ENCODE assay signal across 1 cellular context in genomic region chr7:49023345-49024330, GRCh38.
A peak's percentile ranks its signal among the peaks of the same experiment; 100 is the strongest.
TF ChIP-seq lines count a peak whose summit lies in the region.

No MANE protein-coding gene starts in this region.

TF ChIP-seq in WTC11, 78 proteins besides CTCF, POLR2A, EP300 and RAD21 (continued from another document):
- TF ChIP-seq ZBTB43 (CRISPR knock-in tag; IDR thresholded peaks at IDR 0.05) (no peak), ZNF396 (CRISPR knock-in tag; IDR thresholded peaks at IDR 0.05; ENCODE audit: borderline replicate concordance) (no peak), NFYB (CRISPR knock-in tag; conservative IDR thresholded peaks at IDR 0.05; ENCODE audit: low read depth) (no peak), NFE2L1 (CRISPR knock-in tag; IDR thresholded peaks at IDR 0.05) (no peak), SP1 (CRISPR knock-in tag; conservative IDR thresholded peaks at IDR 0.05) (no peak), CREB1 (CRISPR knock-in tag; IDR thresholded peaks at IDR 0.05) (no peak), ATF1 (CRISPR knock-in tag; IDR thresholded peaks at IDR 0.05) (no peak), MLX (CRISPR knock-in tag; IDR thresholded peaks at IDR 0.05) (no peak), NR1H2 (CRISPR knock-in tag; IDR thresholded peaks at IDR 0.05) (no peak), ZNF138 (CRISPR knock-in tag; conservative IDR thresholded peaks at IDR 0.05) (no peak), RORB (CRISPR knock-in tag; IDR thresholded peaks at IDR 0.05) (no peak), E2F5 (CRISPR knock-in tag; IDR thresholded peaks at IDR 0.05) (peak; percentile 34; the same call in 1 of the 2 replicates), FOXK1 (CRISPR knock-in tag; IDR thresholded peaks at IDR 0.05) (no peak)
- TF ChIP-seq, protein P1, sequence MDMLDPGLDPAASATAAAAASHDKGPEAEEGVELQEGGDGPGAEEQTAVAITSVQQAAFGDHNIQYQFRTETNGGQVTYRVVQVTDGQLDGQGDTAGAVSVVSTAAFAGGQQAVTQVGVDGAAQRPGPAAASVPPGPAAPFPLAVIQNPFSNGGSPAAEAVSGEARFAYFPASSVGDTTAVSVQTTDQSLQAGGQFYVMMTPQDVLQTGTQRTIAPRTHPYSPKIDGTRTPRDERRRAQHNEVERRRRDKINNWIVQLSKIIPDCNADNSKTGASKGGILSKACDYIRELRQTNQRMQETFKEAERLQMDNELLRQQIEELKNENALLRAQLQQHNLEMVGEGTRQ (CRISPR knock-in tag; IDR thresholded peaks at IDR 0.05) = no peak
